Comparison of ENCODE assay signal across 15 cellular contexts in the genomic region with DNA sequence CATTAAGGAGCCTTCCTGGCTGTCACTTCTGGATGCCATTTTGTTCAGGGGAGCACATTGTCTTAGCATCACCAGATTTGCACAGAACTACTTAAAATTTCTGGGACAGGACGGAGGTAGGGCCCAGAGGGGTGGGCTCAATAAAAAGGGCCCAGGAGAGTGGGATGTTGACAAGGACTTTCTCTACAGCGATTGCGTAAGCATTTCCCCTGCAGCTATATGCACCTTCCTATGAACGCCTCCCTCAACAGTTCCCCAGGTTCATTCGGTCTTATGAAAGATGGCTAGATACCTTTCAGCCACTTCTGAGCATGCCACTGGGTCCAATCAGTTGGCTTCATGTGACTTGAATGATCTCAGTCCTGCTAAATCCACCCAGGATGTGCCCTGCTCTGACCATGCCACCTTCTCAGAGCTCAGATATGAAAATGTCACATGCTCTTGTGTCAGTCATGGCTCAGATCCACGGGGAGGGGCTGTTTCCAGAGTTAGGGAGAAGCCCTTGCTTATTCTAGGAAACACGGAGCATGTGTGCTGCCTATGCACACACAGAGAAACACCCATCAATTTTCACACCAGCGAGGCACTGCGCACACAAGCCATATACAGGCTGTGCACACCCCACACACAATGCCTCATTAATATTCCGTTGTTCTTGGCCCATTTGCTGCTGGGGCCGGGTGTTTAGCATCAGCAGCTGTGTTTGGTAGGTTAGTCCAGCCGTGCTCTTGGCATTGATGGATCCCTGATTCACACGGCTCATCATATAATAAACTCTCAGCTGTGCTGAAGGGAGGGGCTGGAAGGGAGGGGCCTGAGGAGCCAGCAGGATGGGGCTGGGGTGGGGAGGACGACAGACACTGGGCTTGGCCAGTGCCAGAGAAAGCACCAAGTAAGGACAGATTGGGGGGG. TPM values are rescaled to one million over a fixed set of nuclear protein-coding genes. Genes with fewer than 3 reads are reported as not detected.
DNase-seq lines count a peak whose midpoint lies in the region; ATAC-seq, FAIRE-seq and TF ChIP-seq lines count a peak whose summit lies in the region.
"Had no signal": no experiment of that assay in that cellular context is flagged by ENCODE, and none has a peak within 500 bp of the region (broad histone marks: within the 10 kb centered on the region; RNA-seq: fewer than 3 reads in every experiment).

No MANE protein-coding gene starts in this region.

- no peaks in the 10 kb centered on the region for H3K9me3 ChIP-seq in right cardiac atrium (ENCODE audit: control insufficient read depth, low read length)
- H3K9me3 ChIP-seq in small intestine (ENCODE audit: control insufficient read depth, low read depth), result no peaks in the 10 kb centered on the region
- H3K9me3 ChIP-seq: A549 had no signal

- 48% methylated on average over 14 of the region's 14 CpGs for WGBS in right cardiac atrium
- 52 to 60% (median 53%) methylated on average over 14 of the region's 14 CpGs for WGBS in small intestine, 3 donors

- no peak for TF ChIP-seq CTCF in osteocyte (IDR thresholded peaks at IDR 0.05)

- no peaks in the 10 kb centered on the region for H3K27me3 Mint-ChIP-seq in osteocyte (ENCODE audit: unreplicated experiment)

- no peak overlapping the region for H3K4me3 Mint-ChIP-seq in osteocyte (ENCODE audit: unreplicated experiment)

- H3K36me3 ChIP-seq in small intestine (ENCODE audit: control insufficient read depth in 2 of 2, insufficient read depth in 2 of 2, low read length in 2 of 2), result peaks cover 2 to 5% of the 10 kb centered on the region in 2 donors

- peak overlapping the region; percentile 60 for H3K27ac ChIP-seq in right cardiac atrium (ENCODE audit: low read length)
- peak overlapping the region; percentile 33 for H3K27ac ChIP-seq in substantia nigra (ENCODE audit: low read depth, low read length, poor library complexity, severe bottlenecking)
- H3K27ac ChIP-seq in small intestine (ENCODE audit: low read depth in 1 of 2, low read length in 1 of 2), result no peak overlapping the region
- H3K27ac ChIP-seq: A549, skin epidermis had no signal

- DNase-seq in NCI-H1092 treated with DMSO at 0.1 percent for 48 hours (lab: John Stamatoyannopoulos, UW) (peak; percentile 26), NCI-H1092 (lab: John Stamatoyannopoulos, UW) (no peak), SHP77 treated with DMSO at 0.1 percent for 48 hours (lab: John Stamatoyannopoulos, UW) (peak; percentile 63), right cardiac atrium (peak in 2 of 3 donors; percentile 55 to 86), substantia nigra (lab: John Stamatoyannopoulos, UW) (peak in 15 of 49 donors; percentile 20 to 68 (median 35)), small intestine (no peak), osteocyte (ENCODE audit: extremely low spot score, unreplicated experiment) (no peak)
- DNase-seq in stimulated activated CD4-positive, alpha-beta T cell treated with anti-CD3 and anti-CD28 coated beads, Interleukin-4, amount 100 ng/mL, for 1 hour, result no peak
- DNase-seq: activated CD4-positive, alpha-beta T cell treated with anti-CD3 and anti-CD28 coated beads, Interleukin-2, amount 50 U/mL, for 4 hours; activated naive CD4-positive, alpha-beta T cell treated with Interleukin-2 at 50 U/mL for 16 hours; dermis blood vessel endothelial cell; EL; mesendoderm had no signal

- H3K27ac Mint-ChIP-seq in osteocyte (ENCODE audit: unreplicated experiment), result no peak overlapping the region

- peaks cover 25% of the 10 kb centered on the region for H3K36me3 Mint-ChIP-seq in osteocyte (ENCODE audit: unreplicated experiment)

- H3K27me3 ChIP-seq in right cardiac atrium (ENCODE audit: control insufficient read depth, insufficient read depth) (no peaks in the 10 kb centered on the region), small intestine (ENCODE audit: control insufficient read depth in 2 of 2, insufficient read depth in 2 of 2, low read length in 2 of 2) (no peaks in the 10 kb centered on the region)

- ATAC-seq in right cardiac atrium, result peak; percentile 62 to 74

- peaks cover 17% of the 10 kb centered on the region for H3K4me1 ChIP-seq in right cardiac atrium (ENCODE audit: control insufficient read depth, insufficient read depth, low read length)
- no peaks in the 10 kb centered on the region for H3K4me1 ChIP-seq in small intestine (ENCODE audit: control insufficient read depth in 2 of 2, insufficient read depth in 1 of 2, low read depth in 1 of 2, low read length in 1 of 2)
- H3K4me1 ChIP-seq: A549 had no signal

- no peaks in the 10 kb centered on the region for H3K4me1 Mint-ChIP-seq in osteocyte (ENCODE audit: unreplicated experiment)

- intact Hi-C loops in right cardiac atrium (cut with DNase I), result no loop called here

- no peaks in the 10 kb centered on the region for H3K9me3 Mint-ChIP-seq in osteocyte (ENCODE audit: unreplicated experiment)

- FAIRE-seq in small intestine (lab: Jason Lieb, UNC), result no peak
- FAIRE-seq: A549 had no signal

- no peak overlapping the region for H3K4me3 ChIP-seq in right cardiac atrium (ENCODE audit: low read length)
- no peak overlapping the region for H3K4me3 ChIP-seq in small intestine (ENCODE audit: low read depth in 1 of 2, low read length in 2 of 2)
- H3K4me3 ChIP-seq: A549, skin epidermis had no signal

RNA-seq across cellular contexts. Expression of a gene that starts 52.5 kb away (rescaled TPM):
- total RNA-seq in right cardiac atrium (100 to 1,000 TPM in 1 of 4 donors, 10 to 100 TPM in 3; 16.8 to 183 (median 50.8) TPM), osteocyte (65.4 and 79.5 TPM in 2 replicates)
- polyA plus RNA-seq in right cardiac atrium (56.9 TPM), small intestine (100 to 1,000 TPM in 1 of 3 donors, 10 to 100 TPM in 2; 14.3 to 169 (median 31.1) TPM)

Comparison
In these comparisons a context has a peak if more than half of its experiments do, and no peak if none do; other contexts are left out.
1. DNase-seq: peak in NCI-H1092 treated with DMSO at 0.1 percent for 48 hours (single experiment), SHP77 treated with DMSO at 0.1 percent for 48 hours (single experiment) and right cardiac atrium (2 of 3); none in NCI-H1092 (single experiment), stimulated activated CD4-positive, alpha-beta T cell treated with anti-CD3 and anti-CD28 coated beads, Interleukin-4, amount 100 ng/mL, for 1 hour (single experiment), small intestine (single experiment) and osteocyte (single experiment).
2. H3K27ac ChIP-seq: peak in right cardiac atrium (single experiment) and substantia nigra (single experiment); none in small intestine (0 of 2).